Comparison of ENCODE assay signal across 20 cellular contexts in the genomic region with DNA sequence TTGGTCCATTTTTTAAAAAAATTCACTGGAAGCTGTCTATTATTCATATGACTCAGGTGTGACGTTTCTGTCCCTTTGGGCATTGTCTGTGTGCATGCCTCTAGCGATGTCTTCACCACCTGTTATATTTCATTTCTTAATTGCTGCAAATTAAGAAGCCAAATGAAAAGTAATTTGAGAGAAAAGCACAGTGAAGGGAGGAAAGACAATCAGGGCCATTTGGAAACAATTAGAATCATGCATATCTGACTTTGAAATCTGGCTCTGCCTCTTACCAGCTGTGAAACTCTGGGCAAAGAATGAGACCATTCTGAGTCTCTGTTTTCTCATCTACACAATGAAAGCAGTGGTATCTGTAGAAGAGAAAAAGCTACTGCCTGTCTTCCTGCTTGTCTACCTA.
"Had no signal": no experiment of that assay in that cellular context is flagged by ENCODE, and none has a peak within 500 bp of the region (broad histone marks: within the 10 kb centered on the region; RNA-seq: fewer than 3 reads in every experiment).

No MANE protein-coding gene starts in this region.

- H3K27me3 ChIP-seq: foreskin keratinocyte, gastroesophageal sphincter, heart left ventricle, hepatocyte, left lung, neural progenitor cell, spleen, tibial nerve, upper lobe of left lung had no signal

- H3K27ac ChIP-seq: foreskin keratinocyte, gastroesophageal sphincter, heart left ventricle, hepatocyte, left lung, neural progenitor cell, parathyroid adenoma, skin epidermis, spleen, thoracic aorta, tibial nerve, upper lobe of left lung had no signal

- DNase-seq: cortex of kidney; foreskin keratinocyte; heart left ventricle; kidney; left cardiac atrium; left lung; mesenchymal stem cell; midbrain; naive thymus-derived CD4-positive, alpha-beta T cell; right cardiac atrium; spleen; stimulated activated naive B cell treated with anti-CD40 and anti-IgM and Interleukin-4, amounts not matched to agents 10 μg/mL and 1 μg/mL and 100 μg/mL, for 72 hours; upper lobe of left lung had no signal

- H3K36me3 ChIP-seq: gastroesophageal sphincter, heart left ventricle, left lung, neural progenitor cell, spleen, thoracic aorta, tibial nerve, upper lobe of left lung had no signal

- ATAC-seq: foreskin keratinocyte; gastroesophageal sphincter; heart left ventricle; left cardiac atrium; left lung; naive thymus-derived CD4-positive, alpha-beta T cell; right cardiac atrium; stimulated activated naive B cell treated with anti-CD40 and anti-IgM and Interleukin-4, amounts not matched to agents 10 μg/mL and 1 μg/mL and 100 μg/mL, for 72 hours had no signal

- H3K4me1 ChIP-seq: foreskin keratinocyte, gastroesophageal sphincter, heart left ventricle, left lung, neural progenitor cell, parathyroid adenoma, spleen, tibial nerve, upper lobe of left lung had no signal

- H3K4me3 ChIP-seq: gastroesophageal sphincter, heart left ventricle, hepatocyte, left lung, neural progenitor cell, skin epidermis, spleen, thoracic aorta, tibial nerve, upper lobe of left lung had no signal

- H3K9ac ChIP-seq: neural progenitor cell, parathyroid adenoma had no signal
